Comparison of ENCODE assay signal across 1 cellular context in genomic region chr16:49015189-49015540, GRCh38.
TF ChIP-seq lines count a peak whose summit lies in the region.

No MANE protein-coding gene starts in this region.

TF ChIP-seq in GM23338, 12 proteins besides CTCF, POLR2A, EP300 and RAD21 (continued from another document):
- TF ChIP-seq ZNF462 (CRISPR knock-in tag; IDR thresholded peaks at IDR 0.05) (no peak), ZNF331 (CRISPR knock-in tag; IDR thresholded peaks at IDR 0.05; ENCODE audit: low read depth) (no peak), EZH2phosphoT487 (IDR thresholded peaks at IDR 0.05; ENCODE audit: unreplicated experiment) (no peak), NANOG (IDR thresholded peaks at IDR 0.05; ENCODE audit: borderline replicate concordance) (no peak), CREB1 (CRISPR knock-in tag; IDR thresholded peaks at IDR 0.05; ENCODE audit: low read depth) (no peak), POLR2AphosphoS5 (IDR thresholded peaks at IDR 0.05; ENCODE audit: low read depth) (no peak), STAT1 (IDR thresholded peaks at IDR 0.05; ENCODE audit: unreplicated experiment) (no peak), EZH2 (IDR thresholded peaks at IDR 0.05; ENCODE audit: low read depth, unreplicated experiment) (no peak), ZNF114 (CRISPR knock-in tag; IDR thresholded peaks at IDR 0.05) (no peak)
